In genomic region chr4:77009511-77010120, GRCh38 we compare ENCODE assay signal across 21 cellular contexts.
DNase-seq lines count a peak whose midpoint lies in the region; ATAC-seq, FAIRE-seq and TF ChIP-seq lines count a peak whose summit lies in the region.
"Had no signal": no experiment of that assay in that cellular context is flagged by ENCODE, and none has a peak within 500 bp of the region (broad histone marks: within the 10 kb centered on the region; RNA-seq: fewer than 3 reads in every experiment).

No MANE protein-coding gene starts in this region.

- H3K4me1 ChIP-seq in CD4-positive, CD25-positive, alpha-beta regulatory T cell (ENCODE audit: control insufficient read depth, insufficient read depth, low read length, poor library complexity, severe bottlenecking) = peaks cover 41% of the 10 kb centered on the region
- H3K4me1 ChIP-seq in SJSA1 (replicated peaks) (peaks cover 67% of the 10 kb centered on the region), H1 (replicated peaks in 1 of 4; ENCODE audit: control insufficient read depth in 3 of 4, insufficient read depth in 4 of 4, low read length in 3 of 4) (peaks cover 4 to 20% (median 6%) of the 10 kb centered on the region in 4 experiments; a peak in 6 of 7 replicates)

- no peak for TF ChIP-seq RAD21 in H1 (IDR thresholded peaks at IDR 0.05 in 1 of 2, conservative IDR thresholded peaks at IDR 0.05 in 1 of 2; ENCODE audit: low read depth in 2 of 2, low read length in 2 of 2)

- CTCF ChIA-PET in H1 (lab: Charles Lee; ENCODE audit: partially characterized antibody) = interaction anchor here (0.6 to 0.7 kb wide), 2 partner anchors 13 to 37 kb away, joined by 3 to 4 read pairs; no protein-coding TSS in a partner anchor

- H3K4me1 Mint-ChIP-seq in CD4-positive, CD25-positive, alpha-beta regulatory T cell = peaks cover 37 to 61% (median 50%) of the 10 kb centered on the region in 4 donors
- H3K4me1 Mint-ChIP-seq in nephron = peaks cover 23% of the 10 kb centered on the region

- H2BK5ac ChIP-seq in H1 (ENCODE audit: low read depth, low read length) = no peak overlapping the region

- H3K27ac ChIP-seq in CD4-positive, CD25-positive, alpha-beta regulatory T cell (ENCODE audit: insufficient read depth, low read length, poor library complexity, severe bottlenecking) = no peak overlapping the region
- H3K27ac ChIP-seq in SJSA1 (peak overlapping the region; percentile 70), H1 (ENCODE audit: low read depth, low read length) (no peak overlapping the region)
- H3K27ac ChIP-seq: C4-2B, coronary artery, sigmoid colon had no signal

- TF ChIP-seq EP300 in H1 (IDR thresholded peaks at IDR 0.05; ENCODE audit: borderline replicate concordance in 1 of 2, low read depth in 2 of 2, low read length in 2 of 2) = no peak

- no peaks in the 10 kb centered on the region for H4K20me1 ChIP-seq in H1 (replicated peaks in 1 of 2; ENCODE audit: control insufficient read depth in 1 of 2, insufficient read depth in 2 of 2, low read length in 2 of 2)

- H3K9me3 ChIP-seq in CD4-positive, CD25-positive, alpha-beta regulatory T cell (ENCODE audit: control insufficient read depth in 2 of 2, low read length in 2 of 2) = no peaks in the 10 kb centered on the region
- H3K9me3 ChIP-seq in SJSA1 (replicated peaks) (no peaks in the 10 kb centered on the region), H1 (ENCODE audit: insufficient read depth in 2 of 2, low read depth in 1 of 2, low read length in 1 of 2) (no peaks in the 10 kb centered on the region)
- H3K9me3 ChIP-seq: sigmoid colon had no signal

- no peak overlapping the region for H2BK15ac ChIP-seq in H1 (ENCODE audit: low read length)

- no peaks in the 10 kb centered on the region for H3K79me2 ChIP-seq in H1 (ENCODE audit: control insufficient read depth in 1 of 2, insufficient read depth in 2 of 2, low read length in 2 of 2)

- DNase-seq in CD4-positive, CD25-positive, alpha-beta regulatory T cell = no peak
- no peak for DNase-seq in SJSA1 (ENCODE audit: low read depth in 1 of 2, low spot score in 2 of 2)
- no peak for DNase-seq in H1 (ENCODE audit: low read depth in 1 of 2, low spot score in 2 of 2)
- no peak for DNase-seq in AG20443 (ENCODE audit: low spot score)
- DNase-seq in NCI-H2081 (lab: John Stamatoyannopoulos, UW) = no peak
- DNase-seq in NCI-H82 treated with DMSO at 0.1 percent for 48 hours (lab: John Stamatoyannopoulos, UW; ENCODE audit: unreplicated experiment) = no peak
- DNase-seq: activated CD4-positive, alpha-beta T cell treated with anti-CD3 and anti-CD28 coated beads, Interleukin-2, amount 50 U/mL, for 4 hours; activated CD8-positive, alpha-beta memory T cell treated with anti-CD3 and anti-CD28 coated beads, Interleukin-2, amount 50 U/mL, for 4 hours; activated naive CD8-positive, alpha-beta T cell treated with anti-CD3 and anti-CD28 coated beads, Interleukin-2, amount 10 ng/mL, durations not matched to agents 7 days and 5 days; left cardiac atrium; NCI-H1092 treated with DMSO at 0.1 percent for 48 hours; NCI-H2029 treated with DMSO at 0.1 percent for 48 hours; NCI-H446 treated with DMSO at 0.1 percent for 48 hours; sigmoid colon had no signal

- TF ChIP-seq CTCF in H1 (IDR thresholded peaks at IDR 0.05; ENCODE audit: control extremely low read depth in 1 of 3, insufficient read depth in 1 of 3, low read depth in 1 of 3, low read length in 3 of 3) (no peak), nephron (IDR thresholded peaks at IDR 0.05; ENCODE audit: unreplicated experiment in 3 of 3) (no peak)

- no peak overlapping the region for H3K18ac ChIP-seq in H1 (ENCODE audit: extremely low read depth, low read length)

- no peaks in the 10 kb centered on the region for H3K23me2 ChIP-seq in H1 (ENCODE audit: low read depth, low read length)

- H3K36me3 ChIP-seq in CD4-positive, CD25-positive, alpha-beta regulatory T cell (ENCODE audit: control insufficient read depth, insufficient read depth, low read length) = peaks cover 3% of the 10 kb centered on the region
- H3K36me3 ChIP-seq in SJSA1 = peaks cover 75% of the 10 kb centered on the region
- H3K36me3 ChIP-seq in H1 (ENCODE audit: control insufficient read depth in 2 of 4, insufficient read depth in 4 of 4, low read length in 3 of 4) = peaks cover 0 to 14% (median 4%) of the 10 kb centered on the region in 4 experiments; a peak in 3 of 8 replicates

- no peaks in the 10 kb centered on the region for H3K9me3 Mint-ChIP-seq in CD4-positive, CD25-positive, alpha-beta regulatory T cell
- no peaks in the 10 kb centered on the region for H3K9me3 Mint-ChIP-seq in nephron
- H3K9me3 Mint-ChIP-seq: activated naive CD8-positive, alpha-beta T cell treated with anti-CD3 and anti-CD28 coated beads, Interleukin-2, amount 10 ng/mL, durations not matched to agents 7 days and 5 days; activated T-helper 17 cell treated with anti-CD3 and anti-CD28 coated beads, Interleukin-2, amount 50 U/mL, for 72 hours had no signal

- no peak for FAIRE-seq in H1 (lab: Jason Lieb, UNC)
- FAIRE-seq: RCC 7860 had no signal

- no peak overlapping the region for H3K14ac ChIP-seq in H1 (ENCODE audit: insufficient read length)

- no peak overlapping the region for H3K4me3 ChIP-seq in CD4-positive, CD25-positive, alpha-beta regulatory T cell (ENCODE audit: low read depth, low read length)
- H3K4me3 ChIP-seq in SJSA1 = no peak overlapping the region
- H3K4me3 ChIP-seq in H1 (ENCODE audit: extremely low read depth in 1 of 4, insufficient read depth in 2 of 4, low read depth in 3 of 4, low read length in 4 of 4) = no peak overlapping the region
- H3K4me3 ChIP-seq: coronary artery, sigmoid colon had no signal

- H3K23ac ChIP-seq in H1 (ENCODE audit: insufficient read length) = no peak overlapping the region

- H3K4ac ChIP-seq in H1 (replicated peaks; ENCODE audit: insufficient read length, low read depth, low read length) = no peak overlapping the region

- H4K5ac ChIP-seq in H1 (ENCODE audit: insufficient read length, low read depth, low read length) = no peak overlapping the region

- H2AK5ac ChIP-seq in H1 (ENCODE audit: low read depth, low read length) = peak overlapping the region; percentile 14; the same call in 1 of the 2 replicates

- no peak overlapping the region for H3K4me2 ChIP-seq in H1 (ENCODE audit: insufficient read depth in 1 of 2, low read depth in 2 of 2, low read length in 2 of 2)

- peaks cover 4% of the 10 kb centered on the region for H3K36me3 Mint-ChIP-seq in CD4-positive, CD25-positive, alpha-beta regulatory T cell
- H3K36me3 Mint-ChIP-seq in nephron (ENCODE audit: low read depth) = peaks cover 85% of the 10 kb centered on the region

- peak overlapping the region; percentile 11; the same call in 1 of the 2 replicates for H2BK12ac ChIP-seq in H1 (ENCODE audit: low read depth, low read length)

- TF ChIP-seq POLR2A in H1 (IDR thresholded peaks at IDR 0.05; ENCODE audit: control extremely low read depth in 1 of 2, low read depth in 2 of 2, low read length in 2 of 2) = no peak

- no peaks in the 10 kb centered on the region for H3K27me3 Mint-ChIP-seq in CD4-positive, CD25-positive, alpha-beta regulatory T cell
- no peaks in the 10 kb centered on the region for H3K27me3 Mint-ChIP-seq in nephron (ENCODE audit: low read depth)
- H3K27me3 Mint-ChIP-seq: activated naive CD8-positive, alpha-beta T cell treated with anti-CD3 and anti-CD28 coated beads, Interleukin-2, amount 10 ng/mL, durations not matched to agents 7 days and 5 days; activated T-helper 17 cell treated with anti-CD3 and anti-CD28 coated beads, Interleukin-2, amount 50 U/mL, for 72 hours; progenitor cell of endocrine pancreas had no signal

- H2BK120ac ChIP-seq in H1 (replicated peaks; ENCODE audit: low read depth, low read length) = no peak overlapping the region

- peak overlapping the region; percentile 0 to 12 (median 7) for H3K27ac Mint-ChIP-seq in CD4-positive, CD25-positive, alpha-beta regulatory T cell
- peak overlapping the region in 2 of 3 experiments; percentile 9 to 29 for H3K27ac Mint-ChIP-seq in nephron
- H3K27ac Mint-ChIP-seq: activated naive CD8-positive, alpha-beta T cell treated with anti-CD3 and anti-CD28 coated beads, Interleukin-2, amount 10 ng/mL, durations not matched to agents 7 days and 5 days; activated T-helper 17 cell treated with anti-CD3 and anti-CD28 coated beads, Interleukin-2, amount 50 U/mL, for 72 hours; progenitor cell of endocrine pancreas had no signal

- no peak overlapping the region for H2BK20ac ChIP-seq in H1 (ENCODE audit: low read length)

- H4K91ac ChIP-seq in H1 (replicated peaks; ENCODE audit: insufficient read length, low read length) = no peak overlapping the region

- no peak overlapping the region for H4K8ac ChIP-seq in H1 (ENCODE audit: extremely low read depth, insufficient read depth, low read length)

- H3K56ac ChIP-seq in H1 (replicated peaks; ENCODE audit: insufficient read length, low read depth, low read length) = no peak overlapping the region

- no peaks in the 10 kb centered on the region for H3K79me1 ChIP-seq in H1 (ENCODE audit: low read depth, low read length)

- H3K9ac ChIP-seq in H1 (replicated peaks in 1 of 4; ENCODE audit: extremely low read depth in 1 of 4, low read depth in 3 of 4, low read length in 3 of 4) = no peak overlapping the region

- peak overlapping the region in 1 of 4 donors; percentile 7 for H3K4me3 Mint-ChIP-seq in CD4-positive, CD25-positive, alpha-beta regulatory T cell
- H3K4me3 Mint-ChIP-seq in nephron = no peak overlapping the region
- H3K4me3 Mint-ChIP-seq: activated naive CD8-positive, alpha-beta T cell treated with anti-CD3 and anti-CD28 coated beads, Interleukin-2, amount 10 ng/mL, durations not matched to agents 7 days and 5 days; activated T-helper 17 cell treated with anti-CD3 and anti-CD28 coated beads, Interleukin-2, amount 50 U/mL, for 72 hours had no signal

- ATAC-seq in CD4-positive, CD25-positive, alpha-beta regulatory T cell (ENCODE audit: low read depth in 2 of 2) = no peak
- no peak for ATAC-seq in GM21529 (IDR thresholded peaks at IDR 0.05; ENCODE audit: unreplicated experiment)
- ATAC-seq: activated T-helper 17 cell treated with anti-CD3 and anti-CD28 coated beads, Interleukin-2, amount 50 U/mL, for 72 hours; left cardiac atrium had no signal

- POLR2A ChIA-PET in H1 (lab: Charles Lee; ENCODE audit: partially characterized antibody) = interaction anchor here (0.6 to 1.4 kb wide), 3 partner anchors 11 to 148 kb away, joined by 3 to 4 read pairs (median 4); no protein-coding TSS in a partner anchor

- no peak overlapping the region for H2AFZ ChIP-seq in H1 (ENCODE audit: low read length)

- no peaks in the 10 kb centered on the region for H3K27me3 ChIP-seq in CD4-positive, CD25-positive, alpha-beta regulatory T cell (ENCODE audit: control insufficient read depth, insufficient read depth, low read length)
- H3K27me3 ChIP-seq in SJSA1 (replicated peaks) (no peaks in the 10 kb centered on the region), H1 (replicated peaks in 1 of 4; ENCODE audit: control insufficient read depth in 3 of 4, extremely low read depth in 1 of 4, insufficient read depth in 3 of 4, low read length in 3 of 4) (no peaks in the 10 kb centered on the region)
- H3K27me3 ChIP-seq: sigmoid colon had no signal

TF ChIP-seq in H1, 55 proteins besides CTCF, POLR2A, EP300 and RAD21 (continues in another document):
- TF ChIP-seq CTBP2 (IDR thresholded peaks at IDR 0.05; ENCODE audit: borderline replicate concordance, insufficient read depth, insufficient read length, low read length) = no peak
